ENCODE assay signal across 14 cellular contexts in genomic region chr5:51095481-51095880, GRCh38.
"Had no signal": no experiment of that assay in that cellular context is flagged by ENCODE, and none has a peak within 500 bp of the region (broad histone marks: within the 10 kb centered on the region; RNA-seq: fewer than 3 reads in every experiment).

No MANE protein-coding gene starts in this region.

- H3K36me3 Mint-ChIP-seq: naive thymus-derived CD8-positive, alpha-beta T cell had no signal

- H3K4me2 ChIP-seq: hepatocyte had no signal

- H3K4me3 Mint-ChIP-seq: effector memory CD8-positive, alpha-beta T cell; naive thymus-derived CD8-positive, alpha-beta T cell had no signal

- H3K27me3 ChIP-seq: foreskin keratinocyte, hepatocyte had no signal

- H3K27ac Mint-ChIP-seq: effector memory CD8-positive, alpha-beta T cell; naive thymus-derived CD8-positive, alpha-beta T cell had no signal

- H3K27ac ChIP-seq: foreskin keratinocyte, hepatocyte had no signal

- ATAC-seq: effector memory CD8-positive, alpha-beta T cell; foreskin keratinocyte; mucosa of descending colon; naive thymus-derived CD8-positive, alpha-beta T cell; right cardiac atrium had no signal

- H3K4me1 ChIP-seq: foreskin keratinocyte had no signal

- H3K9me3 ChIP-seq: mucosa of descending colon had no signal

- DNase-seq: effector memory CD8-positive, alpha-beta T cell; foreskin keratinocyte; head of caudate nucleus; kidney glomerular epithelial cell; mammary epithelial cell; mucosa of descending colon; naive thymus-derived CD8-positive, alpha-beta T cell; posterior cingulate gyrus; right cardiac atrium; small intestine; stimulated activated CD4-positive, alpha-beta T cell treated with anti-CD3 and anti-CD28 coated beads, Interleukin-2, amount 100 ng/mL, for 48 hours; stimulated activated naive CD4-positive, alpha-beta T cell treated with Interleukin-2 at 50 U/mL for 16 hours; trophoblast cell had no signal

- H3K4me3 ChIP-seq: hepatocyte, mucosa of descending colon had no signal

- H2AFZ ChIP-seq: hepatocyte had no signal

- H3K4me1 Mint-ChIP-seq: naive thymus-derived CD8-positive, alpha-beta T cell had no signal

- H3K27me3 Mint-ChIP-seq: effector memory CD8-positive, alpha-beta T cell had no signal

- H3K79me2 ChIP-seq: hepatocyte had no signal
